In genomic region chr14:77612011-77612620, GRCh38 we compare ENCODE assay signal across 10 cellular contexts. TPM values are rescaled to one million over a fixed set of nuclear protein-coding genes. Genes with fewer than 3 reads are reported as not detected.
DNase-seq lines count a peak whose midpoint lies in the region; ATAC-seq and TF ChIP-seq lines count a peak whose summit lies in the region.
"Had no signal": no experiment of that assay in that cellular context is flagged by ENCODE, and none has a peak within 500 bp of the region (broad histone marks: within the 10 kb centered on the region; RNA-seq: fewer than 3 reads in every experiment).

No MANE protein-coding gene starts in this region.

- no peak overlapping the region for H3K4me3 Mint-ChIP-seq in mesothelial cell of epicardium

- TF ChIP-seq CTCF in choroid plexus epithelial cell (conservative IDR thresholded peaks at IDR 0.05; ENCODE audit: low read depth, low read length) = no peak
- no peak for TF ChIP-seq CTCF in mesothelial cell of epicardium (IDR thresholded peaks at IDR 0.05; ENCODE audit: unreplicated experiment)

- peaks cover 37% of the 10 kb centered on the region for H3K4me1 Mint-ChIP-seq in mesothelial cell of epicardium

- H3K27ac Mint-ChIP-seq in mesothelial cell of epicardium = peak overlapping the region; percentile 60

- H3K9me3 Mint-ChIP-seq in mesothelial cell of epicardium = no peaks in the 10 kb centered on the region

- no peak overlapping the region for H3K4me3 ChIP-seq in choroid plexus epithelial cell (ENCODE audit: low read depth, low read length)
- H3K4me3 ChIP-seq: spleen had no signal

- ATAC-seq in HG03135 (IDR thresholded peaks at IDR 0.05; ENCODE audit: unreplicated experiment) (no peak), sciatic nerve (no peak)

- peak; percentile 65 for DNase-seq in Ammon's horn (ENCODE audit: low spot score)
- peak; percentile 60 for DNase-seq in M059J (ENCODE audit: low read depth)
- DNase-seq in choroid plexus epithelial cell (ENCODE audit: low read depth) = peak; percentile 23
- DNase-seq in mesothelial cell of epicardium (ENCODE audit: low spot score in 2 of 2, unreplicated experiment in 2 of 2) = no peak
- no peak for DNase-seq in AG08396 (ENCODE audit: low spot score)
- DNase-seq in sciatic nerve (ENCODE audit: low spot score) = no peak
- DNase-seq in HUDEP-2 (lab: John Stamatoyannopoulos, UW; ENCODE audit: unreplicated experiment in 76 of 76) = no peak
- DNase-seq: NCI-H2029 treated with DMSO at 0.1 percent for 48 hours, spleen had no signal

- H3K36me3 Mint-ChIP-seq in mesothelial cell of epicardium = no peaks in the 10 kb centered on the region

- H3K27me3 Mint-ChIP-seq in mesothelial cell of epicardium (ENCODE audit: low read depth) = no peaks in the 10 kb centered on the region

- intact Hi-C loops in sciatic nerve (cut with DNase I) = no loop called here

RNA-seq across cellular contexts. Expression of gene SPTLC2, which starts 4.3 kb away (rescaled TPM):
- total RNA-seq in M059J (2014; rRNA removed; shearing (Covaris generic)) = 12.5 and 18.8 TPM in 2 replicates
- total RNA-seq in mesothelial cell of epicardium (34.1 to 36.6 TPM (median 35.8 TPM) in 3 replicates), sciatic nerve (65.1 TPM)

Comparison
In these comparisons a context has a peak if more than half of its experiments do, and no peak if none do; other contexts are left out.
1. DNase-seq: peak in Ammon's horn (single experiment), M059J (single experiment) and choroid plexus epithelial cell (single experiment); none in mesothelial cell of epicardium (0 of 2), AG08396 (single experiment), sciatic nerve (single experiment) and HUDEP-2 (0 of 76).